2 cellular contexts compared by ENCODE assay signal in genomic region chr3:33229066-33229465, GRCh38.
TF ChIP-seq lines count a peak whose summit lies in the region.

No MANE protein-coding gene starts in this region.

TF ChIP-seq in K562, 482 proteins besides CTCF, POLR2A, EP300 and RAD21 (continues in another document):
- no peak for TF ChIP-seq ZMIZ1 (IDR thresholded peaks at IDR 0.05; ENCODE audit: low read depth in 2 of 2, low read length in 2 of 2)
- peak; percentile 86 to 87 for TF ChIP-seq KDM1A (IDR thresholded peaks at IDR 0.05)
- peak in 1 of 2 experiments; percentile 69; a peak in 2 of 4 replicates for TF ChIP-seq HDAC1 (IDR thresholded peaks at IDR 0.05)
- peak; percentile 83 for TF ChIP-seq ARID1B (IDR thresholded peaks at IDR 0.05)
- 0 out of 2 replicates have a peak, but pooled peaks have one; percentile 39 for TF ChIP-seq SMAD4 (CRISPR knock-in tag; conservative IDR thresholded peaks at IDR 0.05)
- TF ChIP-seq ZNF780A (CRISPR knock-in tag; IDR thresholded peaks at IDR 0.05), result no peak
- TF ChIP-seq MTA2 (IDR thresholded peaks at IDR 0.05; ENCODE audit: low read depth), result 0 out of 2 replicates have a peak, but pooled peaks have one; percentile 14
- peak; percentile 38; the same call in 1 of the 2 replicates for TF ChIP-seq DPF2 (IDR thresholded peaks at IDR 0.05)
- no peak for TF ChIP-seq ZNF124 (CRISPR knock-in tag; IDR thresholded peaks at IDR 0.05)
- TF ChIP-seq PATZ1 (CRISPR knock-in tag; IDR thresholded peaks at IDR 0.05; ENCODE audit: borderline replicate concordance), result no peak
- TF ChIP-seq NCOR1 (IDR thresholded peaks at IDR 0.05), result peak; percentile 74
- peak; percentile 26; the same call in 1 of the 2 replicates for TF ChIP-seq BCOR (IDR thresholded peaks at IDR 0.05)
- TF ChIP-seq FOXA3 (CRISPR knock-in tag; conservative IDR thresholded peaks at IDR 0.05 in 1 of 2, IDR thresholded peaks at IDR 0.05 in 1 of 2), result 0 out of 4 replicates have a peak, but pooled peaks of 1 of the 2 experiments have one; percentile 11
- TF ChIP-seq TCF3 (CRISPR knock-in tag; IDR thresholded peaks at IDR 0.05), result peak; percentile 81
- TF ChIP-seq ZBTB11 (CRISPR knock-in tag; IDR thresholded peaks at IDR 0.05), result no peak
- TF ChIP-seq DMBX1 (CRISPR knock-in tag; IDR thresholded peaks at IDR 0.05; ENCODE audit: borderline replicate concordance), result 0 out of 2 replicates have a peak, but pooled peaks have one; percentile 39
- TF ChIP-seq HDAC2 (IDR thresholded peaks at IDR 0.05), result 0 out of 2 replicates have a peak, but pooled peaks have one; percentile 59
- peak; percentile 74 for TF ChIP-seq CBFA2T2 (conservative IDR thresholded peaks at IDR 0.05)
- 0 out of 2 replicates have a peak, but pooled peaks have one; percentile 29 for TF ChIP-seq ELF4 (CRISPR knock-in tag; IDR thresholded peaks at IDR 0.05)
- no peak for TF ChIP-seq ZNF696 (CRISPR knock-in tag; conservative IDR thresholded peaks at IDR 0.05)
- TF ChIP-seq ETS2 (tag; IDR thresholded peaks at IDR 0.05; ENCODE audit: borderline replicate concordance, poor library complexity, severe bottlenecking), result no peak
- no peak for TF ChIP-seq FOXK1 (CRISPR knock-in tag; IDR thresholded peaks at IDR 0.05; ENCODE audit: borderline replicate concordance)
- no peak for TF ChIP-seq ZNF668 (CRISPR knock-in tag; IDR thresholded peaks at IDR 0.05)
- TF ChIP-seq SREBF1 (IDR thresholded peaks at IDR 0.05; ENCODE audit: borderline replicate concordance, low read depth, low read length), result no peak
- no peak for TF ChIP-seq TGIF2 (CRISPR knock-in tag; IDR thresholded peaks at IDR 0.05)
- TF ChIP-seq MEIS2 (IDR thresholded peaks at IDR 0.05; ENCODE audit: partially characterized antibody), result peak; percentile 9
- no peak for TF ChIP-seq NCOA1 (IDR thresholded peaks at IDR 0.05; ENCODE audit: low read depth)
- no peak for TF ChIP-seq ZC3H11A (IDR thresholded peaks at IDR 0.05; ENCODE audit: low read depth, low read length)

TF ChIP-seq in SK-N-SH, 30 proteins besides CTCF, POLR2A, EP300 and RAD21:
- TF ChIP-seq JUND (IDR thresholded peaks at IDR 0.05), result no peak
- no peak for TF ChIP-seq USF1 (IDR thresholded peaks at IDR 0.05; ENCODE audit: borderline replicate concordance, low read depth)
- no peak for TF ChIP-seq GABPA (IDR thresholded peaks at IDR 0.05; ENCODE audit: low read depth)
- no peak for TF ChIP-seq RCOR1 (IDR thresholded peaks at IDR 0.05; ENCODE audit: low read length)
- TF ChIP-seq SMC3 (IDR thresholded peaks at IDR 0.05; ENCODE audit: low read depth, low read length), result no peak
- no peak for TF ChIP-seq RFX5 (IDR thresholded peaks at IDR 0.05; ENCODE audit: low read length)
- no peak for TF ChIP-seq IRF3 (IDR thresholded peaks at IDR 0.05; ENCODE audit: low read depth, low read length)
- TF ChIP-seq TEAD4 (IDR thresholded peaks at IDR 0.05; ENCODE audit: borderline replicate concordance, insufficient read depth), result no peak
- TF ChIP-seq ZBTB33 (IDR thresholded peaks at IDR 0.05; ENCODE audit: borderline replicate concordance, low read depth), result no peak
- TF ChIP-seq USF2 (IDR thresholded peaks at IDR 0.05; ENCODE audit: borderline replicate concordance, low read depth, low read length), result no peak
- no peak for TF ChIP-seq MAX (IDR thresholded peaks at IDR 0.05; ENCODE audit: low read depth)
- TF ChIP-seq FOXM1 (IDR thresholded peaks at IDR 0.05; ENCODE audit: low read depth), result no peak
- TF ChIP-seq MXI1 (IDR thresholded peaks at IDR 0.05; ENCODE audit: low read depth, low read length), result no peak
- no peak for TF ChIP-seq PBX3 (IDR thresholded peaks at IDR 0.05)
- TF ChIP-seq CHD2 (IDR thresholded peaks at IDR 0.05; ENCODE audit: low read length, partially characterized antibody), result no peak
- TF ChIP-seq MEF2A (IDR thresholded peaks at IDR 0.05; ENCODE audit: borderline replicate concordance, low read depth), result no peak
- no peak for TF ChIP-seq FOXJ3 (CRISPR knock-in tag; IDR thresholded peaks at IDR 0.05)
TF ChIP-seq in SK-N-SH: peak in this region for 0.
